ENCODE assay signal across 14 cellular contexts in genomic region chr1:54380285-54380882, GRCh38. TPM values are rescaled to one million over a fixed set of nuclear protein-coding genes. Genes with fewer than 3 reads are reported as not detected.
DNase-seq lines count a peak whose midpoint lies in the region; ATAC-seq and TF ChIP-seq lines count a peak whose summit lies in the region.
"Had no signal": no experiment of that assay in that cellular context is flagged by ENCODE, and none has a peak within 500 bp of the region (broad histone marks: within the 10 kb centered on the region; RNA-seq: fewer than 3 reads in every experiment).

No MANE protein-coding gene starts in this region.

- H3K36me3 ChIP-seq in subcutaneous abdominal adipose tissue (ENCODE audit: control insufficient read depth in 5 of 5, insufficient read depth in 5 of 5, low read length in 5 of 5), result no peaks in the 10 kb centered on the region
- no peaks in the 10 kb centered on the region for H3K36me3 ChIP-seq in upper lobe of right lung
- H3K36me3 ChIP-seq: gastroesophageal sphincter, pancreas had no signal

- H3K9me3 ChIP-seq in subcutaneous abdominal adipose tissue (ENCODE audit: control insufficient read depth in 5 of 5, low read length in 5 of 5) (no peaks in the 10 kb centered on the region), upper lobe of right lung (no peaks in the 10 kb centered on the region)
- H3K9me3 ChIP-seq: gastroesophageal sphincter, pancreas had no signal

- H3K27ac ChIP-seq in subcutaneous abdominal adipose tissue (ENCODE audit: low read depth, low read length) (no peak overlapping the region), upper lobe of right lung (no peak overlapping the region)
- H3K27ac ChIP-seq: pancreas had no signal

- H3K4me3 Mint-ChIP-seq in activated naive CD8-positive, alpha-beta T cell treated with anti-CD3 and anti-CD28 coated beads, Interleukin-2, amount 50 U/mL, for 24 hours, result no peak overlapping the region
- H3K4me3 Mint-ChIP-seq in immature natural killer cell (peak overlapping the region; percentile 64 to 80 (median 76)), chondrocyte (ENCODE audit: unreplicated experiment) (no peak overlapping the region)

- DNase-seq in activated gamma-delta T cell treated with Interleukin-2 at 50 U/mL for 16 hours (peak; percentile 49), activated gamma-delta T cell (lab: John Stamatoyannopoulos, UW) (no peak), immature natural killer cell (peak; percentile 63 to 73 (median 67)), chondrocyte (ENCODE audit: low spot score) (no peak), upper lobe of right lung (no peak), germinal center (ENCODE audit: low spot score) (no peak)
- DNase-seq in activated naive CD8-positive, alpha-beta T cell treated with anti-CD3 and anti-CD28 coated beads, Interleukin-2, amount 50 U/mL, for 24 hours, result peak; percentile 47
- DNase-seq: activated naive CD4-positive, alpha-beta T cell; DMS79; NCI-H226 had no signal

- peak overlapping the region in 1 of 5 donors; percentile 11 for H3K9ac ChIP-seq in subcutaneous abdominal adipose tissue (ENCODE audit: low read length in 5 of 5)

- H3K36me3 Mint-ChIP-seq in activated naive CD8-positive, alpha-beta T cell treated with anti-CD3 and anti-CD28 coated beads, Interleukin-2, amount 50 U/mL, for 24 hours (ENCODE audit: low read depth), result peaks cover 8% of the 10 kb centered on the region
- H3K36me3 Mint-ChIP-seq in immature natural killer cell, result peaks cover 0 to 6% (median 0%) of the 10 kb centered on the region in 3 donors
- peaks cover 2% of the 10 kb centered on the region for H3K36me3 Mint-ChIP-seq in chondrocyte (ENCODE audit: low read depth)

- ATAC-seq in activated naive CD8-positive, alpha-beta T cell treated with anti-CD3 and anti-CD28 coated beads, Interleukin-2, amount 50 U/mL, for 24 hours, result peak; percentile 35
- no peak for ATAC-seq in upper lobe of right lung
- ATAC-seq: Panc1 had no signal

- H3K9me3 Mint-ChIP-seq in activated naive CD8-positive, alpha-beta T cell treated with anti-CD3 and anti-CD28 coated beads, Interleukin-2, amount 50 U/mL, for 24 hours, result no peaks in the 10 kb centered on the region
- H3K9me3 Mint-ChIP-seq in immature natural killer cell (no peaks in the 10 kb centered on the region), chondrocyte (ENCODE audit: low read depth) (no peaks in the 10 kb centered on the region)

- H3K4me1 Mint-ChIP-seq in activated naive CD8-positive, alpha-beta T cell treated with anti-CD3 and anti-CD28 coated beads, Interleukin-2, amount 50 U/mL, for 24 hours, result peaks cover 58% of the 10 kb centered on the region
- H3K4me1 Mint-ChIP-seq in immature natural killer cell (peaks cover 92 to 93% of the 10 kb centered on the region in 2 donors), chondrocyte (ENCODE audit: low read depth) (peaks cover 22% of the 10 kb centered on the region)

- H3K4me3 ChIP-seq in subcutaneous abdominal adipose tissue (ENCODE audit: low read depth in 1 of 5, low read length in 5 of 5) (peak overlapping the region in 3 of 5 donors; percentile 17 to 45 (median 38)), upper lobe of right lung (no peak overlapping the region)
- H3K4me3 ChIP-seq: pancreas had no signal

- no peaks in the 10 kb centered on the region for H3K27me3 Mint-ChIP-seq in activated naive CD8-positive, alpha-beta T cell treated with anti-CD3 and anti-CD28 coated beads, Interleukin-2, amount 50 U/mL, for 24 hours
- H3K27me3 Mint-ChIP-seq in immature natural killer cell (ENCODE audit: low read depth in 3 of 3) (peaks cover 4 to 10% (median 8%) of the 10 kb centered on the region in 3 donors), chondrocyte (ENCODE audit: low read depth) (no peaks in the 10 kb centered on the region)

- peak overlapping the region; percentile 56 for H3K27ac Mint-ChIP-seq in activated naive CD8-positive, alpha-beta T cell treated with anti-CD3 and anti-CD28 coated beads, Interleukin-2, amount 50 U/mL, for 24 hours
- H3K27ac Mint-ChIP-seq in immature natural killer cell (peak overlapping the region; percentile 15 to 87 (median 84)), chondrocyte (ENCODE audit: unreplicated experiment) (no peak overlapping the region)

- H3K27me3 ChIP-seq in subcutaneous abdominal adipose tissue (ENCODE audit: control insufficient read depth in 5 of 5, insufficient read depth in 4 of 5, low read length in 5 of 5) (no peaks in the 10 kb centered on the region), upper lobe of right lung (no peaks in the 10 kb centered on the region)
- H3K27me3 ChIP-seq: gastroesophageal sphincter, pancreas had no signal

- TF ChIP-seq CTCF in chondrocyte (IDR thresholded peaks at IDR 0.05) (no peak), upper lobe of right lung (IDR thresholded peaks at IDR 0.05) (no peak)

- intact Hi-C loops in upper lobe of right lung (cut with DNase I), result no loop called here

- H3K4me1 ChIP-seq in subcutaneous abdominal adipose tissue (ENCODE audit: control insufficient read depth in 5 of 5, insufficient read depth in 5 of 5, low read length in 5 of 5) (peaks cover 4 to 58% (median 25%) of the 10 kb centered on the region in 5 donors), upper lobe of right lung (peaks cover 50% of the 10 kb centered on the region)

RNA-seq across cellular contexts. Expression of gene SSBP3, which starts 25.8 kb away (rescaled TPM):
- polyA plus RNA-seq in immature natural killer cell, result 10 to 100 TPM; 19.8 to 30.1 (median 21.1) TPM
- total RNA-seq in chondrocyte (22.0 to 41.2 TPM (median 26.2 TPM) in 3 replicates), upper lobe of right lung (40.4 TPM)

Comparison
In these comparisons a context has a peak if more than half of its experiments do, and no peak if none do; other contexts are left out.
1. DNase-seq: peak in activated gamma-delta T cell treated with Interleukin-2 at 50 U/mL for 16 hours (single experiment), activated naive CD8-positive, alpha-beta T cell treated with anti-CD3 and anti-CD28 coated beads, Interleukin-2, amount 50 U/mL, for 24 hours (single experiment) and immature natural killer cell (3 of 3); none in activated gamma-delta T cell (single experiment), chondrocyte (single experiment), upper lobe of right lung (single experiment) and germinal center (single experiment).
2. H3K4me3 Mint-ChIP-seq: peak in immature natural killer cell (5 of 5); none in activated naive CD8-positive, alpha-beta T cell treated with anti-CD3 and anti-CD28 coated beads, Interleukin-2, amount 50 U/mL, for 24 hours (single experiment) and chondrocyte (single experiment).